17 cellular contexts compared by ENCODE assay signal in the genomic region with DNA sequence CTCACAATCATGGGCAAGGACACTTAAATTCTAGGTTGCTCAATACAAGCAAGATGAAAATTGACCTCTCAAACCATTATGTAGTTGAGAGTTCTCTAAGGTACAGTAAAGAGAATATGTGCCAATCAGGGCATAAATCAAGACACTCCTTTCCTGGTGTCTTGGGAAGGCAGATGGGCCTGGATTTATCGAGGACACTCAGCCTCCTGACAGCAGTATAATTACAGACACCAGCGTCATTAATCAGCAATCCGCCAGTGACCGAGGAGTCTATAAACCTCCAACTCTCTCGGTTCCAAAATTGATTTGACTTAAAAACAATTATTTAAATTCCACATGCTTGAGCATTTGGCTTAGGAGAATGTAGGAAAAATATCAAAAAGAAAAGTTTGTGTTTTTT.
DNase-seq lines count a peak whose midpoint lies in the region; ATAC-seq, FAIRE-seq and TF ChIP-seq lines count a peak whose summit lies in the region.
"Had no signal": no experiment of that assay in that cellular context is flagged by ENCODE, and none has a peak within 500 bp of the region (broad histone marks: within the 10 kb centered on the region; RNA-seq: fewer than 3 reads in every experiment).

No MANE protein-coding gene starts in this region.

- H3K4me3 ChIP-seq in right atrium auricular region (no peak overlapping the region), vagina (no peak overlapping the region), gastroesophageal sphincter (no peak overlapping the region)
- H3K4me3 ChIP-seq: BLaER1 treated with 17β-estradiol and CSF1 and Interleukin-3, amounts not matched to agents 10 nM and 100 nM; GM12878 had no signal

- DNase-seq in right atrium auricular region (ENCODE audit: low spot score) (peak; percentile 9), Right ventricle myocardium superior (no peak), NCI-H82 (lab: John Stamatoyannopoulos, UW) (peak; percentile 97), left kidney (ENCODE audit: low read depth, low spot score) (peak; percentile 64), vagina (ENCODE audit: extremely low spot score in 2 of 2) (peak; percentile 22 to 37), urothelium cell line (ENCODE audit: low spot score) (no peak)
- no peak for DNase-seq in activated CD4-positive, alpha-beta T cell treated with anti-CD3 and anti-CD28 coated beads for 4 hours
- DNase-seq: ACHN; CD4-positive, CD25-positive, alpha-beta regulatory T cell; DMS79; H9 had no signal

- H3K9me3 ChIP-seq in right atrium auricular region: no peaks in the 10 kb centered on the region
- no peaks in the 10 kb centered on the region for H3K9me3 ChIP-seq in vagina
- no peaks in the 10 kb centered on the region for H3K9me3 ChIP-seq in gastroesophageal sphincter

- no peaks in the 10 kb centered on the region for H3K27me3 ChIP-seq in right atrium auricular region
- H3K27me3 ChIP-seq in vagina: no peaks in the 10 kb centered on the region
- peaks cover 9% of the 10 kb centered on the region for H3K27me3 ChIP-seq in gastroesophageal sphincter
- H3K27me3 ChIP-seq: BLaER1 treated with 17β-estradiol and CSF1 and Interleukin-3, amounts not matched to agents 10 nM and 100 nM had no signal

- TF ChIP-seq EP300 in gastroesophageal sphincter (IDR thresholded peaks at IDR 0.05): no peak

- H3K36me3 ChIP-seq in right atrium auricular region: no peaks in the 10 kb centered on the region
- no peaks in the 10 kb centered on the region for H3K36me3 ChIP-seq in vagina
- no peaks in the 10 kb centered on the region for H3K36me3 ChIP-seq in gastroesophageal sphincter
- H3K36me3 ChIP-seq: BLaER1 treated with 17β-estradiol and CSF1 and Interleukin-3, amounts not matched to agents 10 nM and 100 nM had no signal

- ATAC-seq in Right ventricle myocardium superior (ENCODE audit: poor library complexity): no peak
- ATAC-seq in gastroesophageal sphincter: no peak
- ATAC-seq: GM12878, HepG2 had no signal

- no peak for TF ChIP-seq POLR2A in vagina (IDR thresholded peaks at IDR 0.05)
- no peak for TF ChIP-seq POLR2A in gastroesophageal sphincter (IDR thresholded peaks at IDR 0.05)

- no peak overlapping the region for H3K27ac ChIP-seq in right atrium auricular region
- H3K27ac ChIP-seq in vagina: no peak overlapping the region
- no peak overlapping the region for H3K27ac ChIP-seq in gastroesophageal sphincter
- H3K27ac ChIP-seq: BLaER1 treated with 17β-estradiol and CSF1 and Interleukin-3, amounts not matched to agents 10 nM and 100 nM had no signal

- intact Hi-C loops in Right ventricle myocardium superior (cut with DNase I) (no loop called here), vagina (cut with DNase I) (no loop called here)

- peaks cover 0 to 48% of the 10 kb centered on the region in 2 donors for H3K4me1 ChIP-seq in right atrium auricular region
- H3K4me1 ChIP-seq in vagina: peaks cover 44% of the 10 kb centered on the region
- peaks cover 0 to 9% (median 3%) of the 10 kb centered on the region in 3 donors for H3K4me1 ChIP-seq in gastroesophageal sphincter

- TF ChIP-seq CTCF in right atrium auricular region (IDR thresholded peaks at IDR 0.05) (no peak), vagina (IDR thresholded peaks at IDR 0.05) (no peak), gastroesophageal sphincter (IDR thresholded peaks at IDR 0.05) (no peak)

- FAIRE-seq in urothelium cell line (lab: Jason Lieb, UNC): no peak
- FAIRE-seq: GM12878, GM18507, HepG2, HTR-8/SVneo had no signal

- WGBS in gastroesophageal sphincter (ENCODE audit: low coverage in 1 of 2), 2 donors: 91 to 92% methylated on average over 5 of the region's 5 CpGs

Comparison
In these comparisons a context has a peak if more than half of its experiments do, and no peak if none do; other contexts are left out.
1. DNase-seq: peak in right atrium auricular region (single experiment), NCI-H82 (single experiment), left kidney (single experiment) and vagina (2 of 2); none in Right ventricle myocardium superior (single experiment), activated CD4-positive, alpha-beta T cell treated with anti-CD3 and anti-CD28 coated beads for 4 hours (0 of 2) and urothelium cell line (single experiment).